In genomic region chr10:123544986-123545385, GRCh38 we compare ENCODE assay signal across 3 cellular contexts.
A peak's percentile ranks its signal among the peaks of the same experiment; 100 is the strongest.
TF ChIP-seq lines count a peak whose summit lies in the region.

No MANE protein-coding gene starts in this region.

TF ChIP-seq in GM12891, 5 proteins besides CTCF, POLR2A, EP300 and RAD21:
- TF ChIP-seq POLR2AphosphoS5 (IDR thresholded peaks at IDR 0.05; ENCODE audit: low read depth, low read length) = no peak
- TF ChIP-seq POU2F2 (IDR thresholded peaks at IDR 0.05; ENCODE audit: low read depth, low read length) = no peak

TF ChIP-seq in K562, 482 proteins besides CTCF, POLR2A, EP300 and RAD21:
- TF ChIP-seq NCOA4 (IDR thresholded peaks at IDR 0.05; ENCODE audit: partially characterized antibody) (no peak), ZNF431 (CRISPR knock-in tag; IDR thresholded peaks at IDR 0.05) (peak; percentile 64; the same call in 1 of the 2 replicates), ESRRA (IDR thresholded peaks at IDR 0.05; ENCODE audit: borderline replicate concordance, low read depth) (no peak), HMG20A (CRISPR knock-in tag; conservative IDR thresholded peaks at IDR 0.05) (no peak), PCBP2 (IDR thresholded peaks at IDR 0.05; ENCODE audit: low read depth, low read length, poor library complexity, severe bottlenecking) (no peak), ZNF184 (CRISPR knock-in tag; IDR thresholded peaks at IDR 0.05) (no peak)

TF ChIP-seq in H1, 55 proteins besides CTCF, POLR2A, EP300 and RAD21:
- peak; percentile 19; the same call in 1 of the 2 replicates for TF ChIP-seq MAX (IDR thresholded peaks at IDR 0.05)
- TF ChIP-seq CHD2 (IDR thresholded peaks at IDR 0.05; ENCODE audit: low read length) = no peak
- TF ChIP-seq CHD1 (IDR thresholded peaks at IDR 0.05; ENCODE audit: low read depth, low read length) = no peak
